ENCODE assay signal across 9 cellular contexts in the genomic region with DNA sequence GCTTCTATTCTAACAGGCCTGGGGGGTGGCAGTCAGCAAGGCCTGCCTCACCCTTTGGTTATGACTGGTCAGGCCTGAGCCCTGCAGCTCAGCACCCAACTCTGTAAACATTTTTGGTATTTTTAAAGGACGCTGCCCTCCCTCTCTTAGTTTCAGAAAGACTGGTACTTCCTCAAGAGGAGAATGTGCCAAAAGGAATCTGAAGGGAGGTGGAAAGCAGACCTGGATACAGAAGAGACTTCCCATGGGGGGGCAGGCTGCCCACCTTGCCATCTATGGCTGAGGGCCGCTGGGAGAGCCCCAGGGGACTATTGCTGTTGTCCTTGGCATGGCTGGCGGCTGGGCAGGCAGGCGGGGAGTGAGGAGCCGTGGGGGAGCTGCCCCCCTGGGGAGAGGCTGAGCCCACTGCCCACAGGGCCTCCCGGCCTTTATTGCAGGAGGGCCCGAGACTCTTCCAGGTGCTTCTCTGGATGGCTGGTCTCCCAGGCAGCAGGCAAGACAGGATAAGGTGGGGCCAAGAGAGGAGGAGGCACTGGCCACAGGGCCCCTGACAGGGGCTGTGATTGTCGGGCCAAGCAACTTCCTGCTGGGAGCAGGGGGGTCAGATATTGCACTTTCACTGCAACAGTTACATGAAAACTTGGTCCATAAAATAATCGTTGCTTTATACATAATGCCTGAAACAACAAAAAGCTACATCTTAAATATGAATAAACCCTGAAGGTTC. TPM values are rescaled to one million over a fixed set of nuclear protein-coding genes. Genes with fewer than 3 reads are reported as not detected.
A peak's percentile ranks its signal among the peaks of the same experiment; 100 is the strongest.
DNase-seq lines count a peak whose midpoint lies in the region; ATAC-seq, FAIRE-seq and TF ChIP-seq lines count a peak whose summit lies in the region.
"Had no signal": no experiment of that assay in that cellular context is flagged by ENCODE, and none has a peak within 500 bp of the region (broad histone marks: within the 10 kb centered on the region; RNA-seq: fewer than 3 reads in every experiment).

No MANE protein-coding gene starts in this region.

- intact Hi-C loops in activated CD4-positive, alpha-beta memory T cell treated with anti-CD3 and anti-CD28 coated beads for 36 hours (cut with micrococcal nuclease) = no loop called here
- intact Hi-C loops in lower leg skin (cut with DNase I; ENCODE audit: low total_unique reads) = no loop called here

- H3K36me3 ChIP-seq in HEK293 (ENCODE audit: control insufficient read depth in 2 of 2, insufficient read depth in 1 of 2, low read length in 2 of 2) = peaks cover 0 to 35% of the 10 kb centered on the region in 2 experiments; a peak in 2 of 3 replicates
- H3K36me3 ChIP-seq in small intestine (ENCODE audit: control insufficient read depth in 2 of 2, insufficient read depth in 2 of 2, low read length in 2 of 2) = peaks cover 0 to 8% of the 10 kb centered on the region in 2 donors

- no peak for TF ChIP-seq POLR2A in lower leg skin (IDR thresholded peaks at IDR 0.05)

- no peaks in the 10 kb centered on the region for H3K9me3 Mint-ChIP-seq in activated CD4-positive, alpha-beta memory T cell treated with anti-CD3 and anti-CD28 coated beads for 36 hours
- no peaks in the 10 kb centered on the region for H3K9me3 Mint-ChIP-seq in immature natural killer cell

- POLR2A ChIA-PET in HEK293 (lab: Yijun Ruan, JAX) = interaction anchor here (1.0 to 1.9 kb wide), 5 partner anchors 10 to 18 kb away, joined by 3 to 8 read pairs (median 4); a partner anchor contains a TSS
- POLR2A ChIA-PET in activated CD4-positive, alpha-beta memory T cell treated with anti-CD3 and anti-CD28 coated beads for 36 hours (lab: Charles Lee) = interaction anchor here (0.5 kb wide), 1 partner anchor 148 kb away, joined by 3 read pairs; no protein-coding TSS in a partner anchor

- no peak overlapping the region for H3K4me3 ChIP-seq in HEK293 (ENCODE audit: low read depth, low read length)
- H3K4me3 ChIP-seq in small intestine (ENCODE audit: low read depth in 1 of 2, low read length in 2 of 2) = no peak overlapping the region
- no peak overlapping the region for H3K4me3 ChIP-seq in lower leg skin (ENCODE audit: low read depth, poor library complexity, severe bottlenecking)

- H3K4me1 ChIP-seq in HEK293 (ENCODE audit: control insufficient read depth, insufficient read depth, low read length) = peaks cover 15% of the 10 kb centered on the region
- H3K4me1 ChIP-seq in small intestine (ENCODE audit: control insufficient read depth in 2 of 2, insufficient read depth in 1 of 2, low read depth in 1 of 2, low read length in 1 of 2) = peaks cover 4 to 10% of the 10 kb centered on the region in 2 donors

- H3K27ac Mint-ChIP-seq in activated CD4-positive, alpha-beta memory T cell treated with anti-CD3 and anti-CD28 coated beads for 36 hours = peak overlapping the region; percentile 23
- peak overlapping the region; percentile 76 to 86 (median 82) for H3K27ac Mint-ChIP-seq in immature natural killer cell

- peaks cover 15% of the 10 kb centered on the region for H3K36me3 Mint-ChIP-seq in activated CD4-positive, alpha-beta memory T cell treated with anti-CD3 and anti-CD28 coated beads for 36 hours
- peaks cover 0 to 11% (median 5%) of the 10 kb centered on the region in 3 donors for H3K36me3 Mint-ChIP-seq in immature natural killer cell

- no peak for FAIRE-seq in small intestine (lab: Jason Lieb, UNC)

- H3K27ac ChIP-seq in HEK293 (ENCODE audit: extremely low read depth, low read depth, low read length) = 0 out of 2 replicates have a peak overlapping the region, but pooled peaks have one; percentile 6
- H3K27ac ChIP-seq in small intestine (ENCODE audit: low read depth in 1 of 2, low read length in 1 of 2) = peak overlapping the region; percentile 10 to 30
- H3K27ac ChIP-seq: epithelial cell of prostate had no signal

- H3K9me3 ChIP-seq in HEK293 (ENCODE audit: control insufficient read depth, insufficient read depth, low read depth, low read length) = no peaks in the 10 kb centered on the region
- H3K9me3 ChIP-seq in small intestine (ENCODE audit: control insufficient read depth, low read depth) = no peaks in the 10 kb centered on the region

- WGBS in small intestine, 3 donors = 42 to 52% (median 46%) methylated on average over 9 of the region's 9 CpGs
- WGBS in lower leg skin, 2 donors = 35 to 46% methylated on average over 9 of the region's 9 CpGs

- H3K4me1 Mint-ChIP-seq in activated CD4-positive, alpha-beta memory T cell treated with anti-CD3 and anti-CD28 coated beads for 36 hours (ENCODE audit: low read depth) = peaks cover 25% of the 10 kb centered on the region
- peaks cover 48 to 54% of the 10 kb centered on the region in 2 donors for H3K4me1 Mint-ChIP-seq in immature natural killer cell

- H3K27me3 ChIP-seq in small intestine (ENCODE audit: control insufficient read depth in 2 of 2, insufficient read depth in 2 of 2, low read length in 2 of 2) = no peaks in the 10 kb centered on the region

- no peak for TF ChIP-seq CTCF in HEK293 (tag by site-specific recombination; IDR thresholded peaks at IDR 0.05)
- no peak for TF ChIP-seq CTCF in lower leg skin (IDR thresholded peaks at IDR 0.05)

- CTCF ChIA-PET in HEK293 (lab: Yijun Ruan, JAX) = interaction anchor here (0.6 kb wide), 1 partner anchor 382 kb away, joined by 5 read pairs; no protein-coding TSS in a partner anchor
- CTCF ChIA-PET in activated CD4-positive, alpha-beta memory T cell treated with anti-CD3 and anti-CD28 coated beads for 36 hours (lab: Charles Lee) = interaction anchor here (0.6 to 1.4 kb wide), 4 partner anchors 8 to 254 kb away, joined by 3 read pairs; a partner anchor contains a TSS

- no peak overlapping the region for H3K4me3 Mint-ChIP-seq in activated CD4-positive, alpha-beta memory T cell treated with anti-CD3 and anti-CD28 coated beads for 36 hours
- peak overlapping the region; percentile 41 to 65 (median 55) for H3K4me3 Mint-ChIP-seq in immature natural killer cell

- DNase-seq in activated CD4-positive, alpha-beta memory T cell treated with anti-CD3 and anti-CD28 coated beads for 36 hours = no peak
- DNase-seq in immature natural killer cell (no peak), small intestine (no peak), lower leg skin (ENCODE audit: low spot score in 2 of 2) (no peak)
- DNase-seq in stimulated activated CD4-positive, alpha-beta T cell treated with anti-CD3 and anti-CD28 coated beads, Interleukin-4, amount 100 ng/mL, for 4 hours = no peak
- DNase-seq: retina had no signal

- no peaks in the 10 kb centered on the region for H3K27me3 Mint-ChIP-seq in activated CD4-positive, alpha-beta memory T cell treated with anti-CD3 and anti-CD28 coated beads for 36 hours
- peaks cover 0 to 10% (median 3%) of the 10 kb centered on the region in 3 donors for H3K27me3 Mint-ChIP-seq in immature natural killer cell (ENCODE audit: low read depth in 3 of 3)

- no peak for ATAC-seq in GM21825 (IDR thresholded peaks at IDR 0.05; ENCODE audit: unreplicated experiment)

TF ChIP-seq in HEK293, 187 proteins besides CTCF, POLR2A, EP300 and RAD21 (continues in another document):
- TF ChIP-seq, protein P1, sequence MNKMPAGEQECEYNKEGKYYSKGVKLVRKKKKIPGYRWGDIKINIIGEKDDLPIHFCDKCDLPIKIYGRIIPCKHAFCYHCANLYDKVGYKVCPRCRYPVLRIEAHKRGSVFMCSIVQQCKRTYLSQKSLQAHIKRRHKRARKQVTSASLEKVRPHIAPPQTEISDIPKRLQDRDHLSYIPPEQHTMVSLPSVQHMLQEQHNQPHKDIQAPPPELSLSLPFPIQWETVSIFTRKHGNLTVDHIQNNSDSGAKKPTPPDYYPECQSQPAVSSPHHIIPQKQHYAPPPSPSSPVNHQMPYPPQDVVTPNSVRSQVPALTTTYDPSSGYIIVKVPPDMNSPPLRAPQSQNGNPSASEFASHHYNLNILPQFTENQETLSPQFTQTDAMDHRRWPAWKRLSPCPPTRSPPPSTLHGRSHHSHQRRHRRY (tag by site-specific recombination; IDR thresholded peaks at IDR 0.05) = no peak
- TF ChIP-seq KLF16 (tag by site-specific recombination; IDR thresholded peaks at IDR 0.05) (no peak), GLIS2 (tag by site-specific recombination; IDR thresholded peaks at IDR 0.05) (peak; percentile 75), GLI2 (tag by site-specific recombination; IDR thresholded peaks at IDR 0.05; ENCODE audit: borderline replicate concordance, low read depth) (no peak)
- TF ChIP-seq, protein P2, sequence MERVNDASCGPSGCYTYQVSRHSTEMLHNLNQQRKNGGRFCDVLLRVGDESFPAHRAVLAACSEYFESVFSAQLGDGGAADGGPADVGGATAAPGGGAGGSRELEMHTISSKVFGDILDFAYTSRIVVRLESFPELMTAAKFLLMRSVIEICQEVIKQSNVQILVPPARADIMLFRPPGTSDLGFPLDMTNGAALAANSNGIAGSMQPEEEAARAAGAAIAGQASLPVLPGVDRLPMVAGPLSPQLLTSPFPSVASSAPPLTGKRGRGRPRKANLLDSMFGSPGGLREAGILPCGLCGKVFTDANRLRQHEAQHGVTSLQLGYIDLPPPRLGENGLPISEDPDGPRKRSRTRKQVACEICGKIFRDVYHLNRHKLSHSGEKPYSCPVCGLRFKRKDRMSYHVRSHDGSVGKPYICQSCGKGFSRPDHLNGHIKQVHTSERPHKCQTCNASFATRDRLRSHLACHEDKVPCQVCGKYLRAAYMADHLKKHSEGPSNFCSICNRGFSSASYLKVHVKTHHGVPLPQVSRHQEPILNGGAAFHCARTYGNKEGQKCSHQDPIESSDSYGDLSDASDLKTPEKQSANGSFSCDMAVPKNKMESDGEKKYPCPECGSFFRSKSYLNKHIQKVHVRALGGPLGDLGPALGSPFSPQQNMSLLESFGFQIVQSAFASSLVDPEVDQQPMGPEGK (tag by site-specific recombination; IDR thresholded peaks at IDR 0.05) = 0 out of 2 replicates have a peak, but pooled peaks have one; percentile 13
- TF ChIP-seq, protein P3, sequence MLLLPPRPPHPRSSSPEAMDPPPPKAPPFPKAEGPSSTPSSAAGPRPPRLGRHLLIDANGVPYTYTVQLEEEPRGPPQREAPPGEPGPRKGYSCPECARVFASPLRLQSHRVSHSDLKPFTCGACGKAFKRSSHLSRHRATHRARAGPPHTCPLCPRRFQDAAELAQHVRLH (tag by site-specific recombination; IDR thresholded peaks at IDR 0.05) = no peak

RNA-seq across cellular contexts. Expression of a gene that starts 3.5 kb away (rescaled TPM):
- total RNA-seq in activated CD4-positive, alpha-beta memory T cell treated with anti-CD3 and anti-CD28 coated beads for 36 hours = 100 to 1,000 TPM; 180 to 188 TPM
- polyA plus RNA-seq in immature natural killer cell (100 to 1,000 TPM; 131 to 327 (median 245) TPM), small intestine (100 to 1,000 TPM; 268 to 434 (median 395) TPM)
- 100 to 1,000 TPM; 129 to 188 (median 167) TPM for total RNA-seq in lower leg skin

RNA-seq across cellular contexts. Expression of a gene that starts 8.9 kb away (rescaled TPM):
- total RNA-seq in activated CD4-positive, alpha-beta memory T cell treated with anti-CD3 and anti-CD28 coated beads for 36 hours = 10 to 100 TPM; 22.6 to 23.7 TPM
- polyA plus RNA-seq in immature natural killer cell (10 to 100 TPM; 14.4 to 16.6 (median 16.3) TPM), small intestine (10 to 100 TPM; 26.6 to 30.3 (median 28.2) TPM)
- 10 to 100 TPM in 3 of 4 donors, 1 to 10 TPM in 1; 6.6 to 14.1 (median 13.0) TPM for total RNA-seq in lower leg skin

RNA-seq across cellular contexts. Expression of a gene that starts 17.7 kb away (rescaled TPM):
- 1 to 10 TPM; 2.7 to 3.6 TPM for total RNA-seq in activated CD4-positive, alpha-beta memory T cell treated with anti-CD3 and anti-CD28 coated beads for 36 hours
- under 1 TPM in 2 of 3 donors, not detected in 1; 0.31 to 0.44 TPM for polyA plus RNA-seq in immature natural killer cell
- polyA plus RNA-seq in small intestine = 1 to 10 TPM; 2.5 to 6.6 (median 4.1) TPM
- 10 to 100 TPM in 1 of 4 donors, 1 to 10 TPM in 3; 3.4 to 10.2 (median 7.2) TPM for total RNA-seq in lower leg skin
